ENCODE assay signal across 8 cellular contexts in the genomic region with DNA sequence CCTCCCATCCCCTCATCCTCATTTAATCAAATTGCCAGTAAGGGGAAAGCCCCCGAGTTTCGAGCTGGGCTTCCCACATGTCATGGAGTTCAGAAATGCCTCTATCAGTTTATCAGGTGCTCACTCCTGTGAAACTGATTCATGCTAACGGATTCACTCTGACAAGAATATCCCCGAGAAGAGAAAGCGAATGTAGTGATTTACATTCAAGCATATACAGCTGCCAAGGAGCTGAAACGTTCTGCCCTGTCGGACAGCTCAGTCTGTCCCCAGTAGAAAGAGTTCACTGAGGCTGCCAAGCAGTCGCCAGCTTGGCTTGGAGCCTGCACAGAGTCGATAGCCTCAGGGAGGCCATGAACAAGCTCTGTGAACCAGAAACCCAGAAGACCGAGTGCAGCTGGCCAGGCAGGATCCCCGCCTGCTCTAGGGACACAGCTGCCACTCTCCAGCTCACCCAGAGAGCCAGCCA.
DNase-seq lines count a peak whose midpoint lies in the region; ATAC-seq and TF ChIP-seq lines count a peak whose summit lies in the region.

No MANE protein-coding gene starts in this region.

- TF ChIP-seq CTCF in epithelial cell of esophagus (IDR thresholded peaks at IDR 0.05; ENCODE audit: insufficient read depth, low read depth, low read length, missing control alignments) (no peak), nephron progenitor cell (IDR thresholded peaks at IDR 0.05) (no peak), osteoblast (IDR thresholded peaks at IDR 0.05; ENCODE audit: extremely low read depth, low read depth, low read length) (no peak)

- peaks cover 34% of the 10 kb centered on the region for H3K27me3 Mint-ChIP-seq in nephron progenitor cell (ENCODE audit: low read depth, poor library complexity)

- no peak overlapping the region for H3K4me3 Mint-ChIP-seq in nephron progenitor cell

- no peaks in the 10 kb centered on the region for H4K20me1 ChIP-seq in osteoblast (ENCODE audit: insufficient read depth, low read length)

- H3K4me3 ChIP-seq in epithelial cell of esophagus (ENCODE audit: low read length) (no peak overlapping the region), osteoblast (ENCODE audit: insufficient read depth, low read length) (no peak overlapping the region)

- H3K27me3 ChIP-seq in osteoblast (ENCODE audit: insufficient read depth, low read length), result peaks cover 42% of the 10 kb centered on the region

- H3K36me3 ChIP-seq in osteoblast (ENCODE audit: insufficient read depth, low read length), result no peaks in the 10 kb centered on the region

- DNase-seq in epithelial cell of esophagus (ENCODE audit: low read depth), result peak; percentile 64
- DNase-seq in superior temporal gyrus (ENCODE audit: extremely low spot score), result peak; percentile 95
- no peak for DNase-seq in nephron progenitor cell
- no peak for DNase-seq in OCI-M2 (lab: John Stamatoyannopoulos, UW; ENCODE audit: unreplicated experiment)
- DNase-seq in osteoblast (ENCODE audit: insufficient read length, low spot score, missing footprints), result no peak

- no peak overlapping the region for H3K27ac ChIP-seq in osteoblast (ENCODE audit: low read depth, low read length)

- H3K27ac Mint-ChIP-seq in nephron progenitor cell, result no peak overlapping the region

- H3K79me2 ChIP-seq in osteoblast (ENCODE audit: insufficient read depth, low read length), result no peaks in the 10 kb centered on the region

- ATAC-seq in GM18502 (IDR thresholded peaks at IDR 0.05; ENCODE audit: poor library complexity, unreplicated experiment) (peak; percentile 83), GM21526 (IDR thresholded peaks at IDR 0.05; ENCODE audit: low FRiP score, unreplicated experiment) (peak; percentile 79), HG03575 (IDR thresholded peaks at IDR 0.05; ENCODE audit: extremely low read depth, insufficient number of reproducible peaks, low FRiP score, unreplicated experiment) (peak; percentile 86)

- H3K36me3 Mint-ChIP-seq in nephron progenitor cell (ENCODE audit: low read depth), result peaks cover 15% of the 10 kb centered on the region

- peaks cover 4% of the 10 kb centered on the region for H3K9me3 Mint-ChIP-seq in nephron progenitor cell

- peaks cover 45% of the 10 kb centered on the region for H3K4me1 Mint-ChIP-seq in nephron progenitor cell

- no peak overlapping the region for H2AFZ ChIP-seq in osteoblast (ENCODE audit: low read length)

- no peak overlapping the region for H3K4me2 ChIP-seq in osteoblast (ENCODE audit: insufficient read depth, low read length)

- H3K4me1 ChIP-seq in osteoblast (ENCODE audit: insufficient read depth, low read length), result no peaks in the 10 kb centered on the region

- H3K9me3 ChIP-seq in osteoblast (ENCODE audit: low read depth, low read length), result no peaks in the 10 kb centered on the region

Comparison
In these comparisons a context has a peak if more than half of its experiments do, and no peak if none do; other contexts are left out.
1. DNase-seq: peak in epithelial cell of esophagus (single experiment) and superior temporal gyrus (single experiment); none in nephron progenitor cell (single experiment), OCI-M2 (single experiment) and osteoblast (single experiment).
2. Peak in every context shown above with its lines, with median percentiles within 50 percentile points of each other: ATAC-seq.